8 cellular contexts compared by ENCODE assay signal in genomic region chr2:120253021-120253882, GRCh38. TPM values are rescaled to one million over a fixed set of nuclear protein-coding genes. Genes with fewer than 3 reads are reported as not detected.
DNase-seq lines count a peak whose midpoint lies in the region; ATAC-seq, FAIRE-seq and TF ChIP-seq lines count a peak whose summit lies in the region.

No MANE protein-coding gene starts in this region.

- peak overlapping the region; percentile 96 for H3K27ac ChIP-seq in lower lobe of right lung

- peaks cover 5 to 14% of the 10 kb centered on the region in 2 donors for H3K27me3 Mint-ChIP-seq in effector memory CD8-positive, alpha-beta T cell

- peak overlapping the region; percentile 65 for H3K4me3 ChIP-seq in AG09309 (ENCODE audit: control insufficient read depth, low read depth, low read length)
- peak overlapping the region; percentile 75 for H3K4me3 ChIP-seq in NB4 (ENCODE audit: low read depth, low read length)
- H3K4me3 ChIP-seq in lower lobe of right lung = peak overlapping the region; percentile 89

- H3K4me3 Mint-ChIP-seq in effector memory CD8-positive, alpha-beta T cell = peak overlapping the region; percentile 98 to 100
- peak overlapping the region; percentile 98 for H3K4me3 Mint-ChIP-seq in stimulated activated effector memory CD8-positive, alpha-beta T cell treated with anti-CD3 and anti-CD28 coated beads, Interleukin-12 subunit alpha, Interleukin-12 subunit beta, amount 100 ng/mL, for 72 hours

- no peaks in the 10 kb centered on the region for H3K36me3 ChIP-seq in lower lobe of right lung

- H3K9me3 Mint-ChIP-seq in effector memory CD8-positive, alpha-beta T cell = no peaks in the 10 kb centered on the region
- H3K9me3 Mint-ChIP-seq in stimulated activated effector memory CD8-positive, alpha-beta T cell treated with anti-CD3 and anti-CD28 coated beads, Interleukin-12 subunit alpha, Interleukin-12 subunit beta, amount 100 ng/mL, for 72 hours = no peaks in the 10 kb centered on the region

- H3K27ac Mint-ChIP-seq in effector memory CD8-positive, alpha-beta T cell = peak overlapping the region; percentile 97 to 98
- H3K27ac Mint-ChIP-seq in stimulated activated effector memory CD8-positive, alpha-beta T cell treated with anti-CD3 and anti-CD28 coated beads, Interleukin-12 subunit alpha, Interleukin-12 subunit beta, amount 100 ng/mL, for 72 hours = peak overlapping the region; percentile 94

- peaks cover 14% of the 10 kb centered on the region for H3K36me3 Mint-ChIP-seq in effector memory CD8-positive, alpha-beta T cell (ENCODE audit: insufficient read depth)
- peaks cover 29% of the 10 kb centered on the region for H3K36me3 Mint-ChIP-seq in stimulated activated effector memory CD8-positive, alpha-beta T cell treated with anti-CD3 and anti-CD28 coated beads, Interleukin-12 subunit alpha, Interleukin-12 subunit beta, amount 100 ng/mL, for 72 hours

- intact Hi-C loops in lower lobe of right lung (cut with DNase I) = no loop called here

- TF ChIP-seq CTCF in AG09309 (IDR thresholded peaks at IDR 0.05; ENCODE audit: control insufficient read depth, insufficient read depth, low read depth, low read length, missing control alignments) (peak; percentile 58), NB4 (IDR thresholded peaks at IDR 0.05; ENCODE audit: low read depth, low read length) (peak; percentile 9), lower lobe of right lung (IDR thresholded peaks at IDR 0.05) (peak; percentile 58)

- no peaks in the 10 kb centered on the region for H3K27me3 ChIP-seq in lower lobe of right lung (ENCODE audit: low read depth)

- H3K4me1 Mint-ChIP-seq in effector memory CD8-positive, alpha-beta T cell (ENCODE audit: low read depth in 2 of 2) = peaks cover 46 to 57% of the 10 kb centered on the region in 2 donors
- peaks cover 65% of the 10 kb centered on the region for H3K4me1 Mint-ChIP-seq in stimulated activated effector memory CD8-positive, alpha-beta T cell treated with anti-CD3 and anti-CD28 coated beads, Interleukin-12 subunit alpha, Interleukin-12 subunit beta, amount 100 ng/mL, for 72 hours

- TF ChIP-seq POLR2A in GM12891 (IDR thresholded peaks at IDR 0.05; ENCODE audit: low read depth, low read length) (no peak), NB4 (IDR thresholded peaks at IDR 0.05; ENCODE audit: extremely low read depth, insufficient read length) (no peak)

- peak; percentile 31 for ATAC-seq in HG02678 (IDR thresholded peaks at IDR 0.05; ENCODE audit: unreplicated experiment)
- ATAC-seq in effector memory CD8-positive, alpha-beta T cell (replicated peaks) = peak; percentile 26
- peak; percentile 85 to 86 for ATAC-seq in lower lobe of right lung
- peak; percentile 59 for ATAC-seq in stimulated activated effector memory CD8-positive, alpha-beta T cell treated with anti-CD3 and anti-CD28 coated beads, Interleukin-12 subunit alpha, Interleukin-12 subunit beta, amount 100 ng/mL, for 72 hours

- FAIRE-seq in GM12891 (lab: Jason Lieb, UNC) = peak; percentile 65

- H3K4me1 ChIP-seq in lower lobe of right lung = peaks cover 52% of the 10 kb centered on the region

- H3K9me3 ChIP-seq in lower lobe of right lung = no peaks in the 10 kb centered on the region

- no peak for DNase-seq in AG09309 (ENCODE audit: low read depth)
- peak; percentile 50 for DNase-seq in GM12891 (ENCODE audit: insufficient read length, low spot score)
- DNase-seq in NB4 (ENCODE audit: low read depth) = peak; percentile 95
- DNase-seq in activated CD4-positive, alpha-beta T cell treated with anti-CD3 and anti-CD28 coated beads, Interleukin-2, amount 50 U/mL, for 1 hour = peak; percentile 8
- peak in 2 of 3 experiments; percentile 5 to 28 for DNase-seq in effector memory CD8-positive, alpha-beta T cell
- DNase-seq in lower lobe of right lung = peak; percentile 94
- DNase-seq in stimulated activated effector memory CD8-positive, alpha-beta T cell treated with anti-CD3 and anti-CD28 coated beads, Interleukin-12 subunit alpha, Interleukin-12 subunit beta, amount 100 ng/mL, for 72 hours (ENCODE audit: low spot score in 2 of 2) = peak in 1 of 2 donors; percentile 64

TF ChIP-seq in GM12891, 5 proteins besides CTCF, POLR2A, EP300 and RAD21:
- TF ChIP-seq PAX5 (IDR thresholded peaks at IDR 0.05; ENCODE audit: insufficient read depth, low read length, severe bottlenecking) (no peak), SPI1 (IDR thresholded peaks at IDR 0.05; ENCODE audit: low read depth, low read length) (peak; percentile 66)

RNA-seq across cellular contexts. Expression of gene RALB, which starts 0.6 kb away (rescaled TPM):
- 48.0 TPM for polyA plus RNA-seq in GM12891 (2012; ENCODE audit: low read depth, missing spikeins)
- total RNA-seq in lower lobe of right lung = 65.8 TPM

RNA-seq across cellular contexts. Expression of gene TMEM185B, which starts 30.1 kb away (rescaled TPM):
- 6.5 TPM for polyA plus RNA-seq in GM12891 (2012; ENCODE audit: low read depth, missing spikeins)
- total RNA-seq in lower lobe of right lung = 22.2 TPM

Comparison
In these comparisons a context has a peak if more than half of its experiments do, and no peak if none do; other contexts are left out.
1. ATAC-seq: peak in every context shown above with its lines; median percentile 86 in lower lobe of right lung; 59 in stimulated activated effector memory CD8-positive, alpha-beta T cell treated with anti-CD3 and anti-CD28 coated beads, Interleukin-12 subunit alpha, Interleukin-12 subunit beta, amount 100 ng/mL, for 72 hours; 31 in HG02678; 26 in effector memory CD8-positive, alpha-beta T cell.